14 cellular contexts compared by ENCODE assay signal in the genomic region with DNA sequence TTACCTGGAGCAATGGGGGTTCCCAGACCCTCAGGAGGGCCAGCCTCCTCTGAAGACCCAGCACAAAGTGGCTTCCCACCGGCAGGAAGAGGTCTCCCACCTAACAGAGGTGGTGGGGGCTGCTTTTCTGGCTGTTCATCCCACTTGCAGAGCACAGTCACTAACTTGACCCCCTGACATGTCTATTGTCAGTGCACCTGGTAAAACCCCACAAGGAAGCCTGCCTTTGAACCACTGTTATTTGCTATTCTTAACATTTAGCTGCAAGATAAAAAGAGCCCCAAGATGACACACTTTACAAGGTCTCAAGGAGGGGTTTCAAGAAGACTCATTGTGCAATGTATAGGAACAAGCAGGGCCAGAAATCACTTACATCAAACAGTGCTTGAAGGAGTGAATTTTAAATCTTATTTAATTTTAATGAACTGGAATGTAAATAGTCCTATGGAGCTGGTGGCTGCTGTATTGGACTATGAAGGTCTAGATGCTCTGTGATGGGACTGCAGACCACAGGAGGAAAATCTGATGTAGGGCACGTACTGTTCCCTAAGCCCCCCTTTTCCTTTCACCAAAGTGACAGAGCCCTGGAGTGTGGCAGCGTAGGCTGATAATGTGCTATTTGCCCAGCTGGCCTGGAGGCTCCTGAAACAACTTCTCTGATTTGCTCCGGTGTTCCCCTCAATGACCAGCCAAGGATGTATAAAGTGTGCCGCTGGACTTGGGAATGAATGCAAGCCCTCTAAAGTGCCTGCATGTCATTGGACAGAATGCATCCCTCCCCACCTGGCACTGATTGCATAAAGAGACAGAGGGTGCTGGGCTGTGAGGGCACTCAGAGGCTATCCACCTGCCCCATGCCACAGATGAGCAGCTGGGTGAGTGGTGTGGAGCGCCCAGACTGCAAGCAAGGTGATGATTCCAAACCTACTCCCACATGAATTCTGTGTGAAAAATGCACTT.
DNase-seq lines count a peak whose midpoint lies in the region; ATAC-seq and TF ChIP-seq lines count a peak whose summit lies in the region.
"Had no signal": no experiment of that assay in that cellular context is flagged by ENCODE, and none has a peak within 500 bp of the region (broad histone marks: within the 10 kb centered on the region; RNA-seq: fewer than 3 reads in every experiment).

No MANE protein-coding gene starts in this region.

- no peaks in the 10 kb centered on the region for H3K9me3 ChIP-seq in KOPT-K1 (ENCODE audit: insufficient read depth, low read length, poor library complexity, severe bottlenecking)
- no peaks in the 10 kb centered on the region for H3K9me3 ChIP-seq in ascending aorta
- no peaks in the 10 kb centered on the region for H3K9me3 ChIP-seq in thoracic aorta
- H3K9me3 ChIP-seq: breast epithelium, tibial nerve had no signal

- TF ChIP-seq CTCF in ascending aorta (IDR thresholded peaks at IDR 0.05): no peak
- no peak for TF ChIP-seq CTCF in thoracic aorta (IDR thresholded peaks at IDR 0.05)

- peaks cover 0 to 2% of the 10 kb centered on the region in 2 donors for H3K4me1 ChIP-seq in ascending aorta
- peaks cover 0 to 7% of the 10 kb centered on the region in 2 donors for H3K4me1 ChIP-seq in thoracic aorta (ENCODE audit: control insufficient read depth in 1 of 2, low read depth in 2 of 2)
- H3K4me1 ChIP-seq: breast epithelium, tibial nerve had no signal

- ATAC-seq in activated T-cell treated with anti-CD3 and anti-CD28 coated beads, Interleukin-2, amount 50 U/mL, for 72 hours (replicated peaks in 1 of 2): peak; percentile 8 to 31
- ATAC-seq in thoracic aorta (ENCODE audit: insufficient number of reproducible peaks, low FRiP score, low read depth): no peak
- ATAC-seq in GM18519 (IDR thresholded peaks at IDR 0.05; ENCODE audit: low FRiP score, unreplicated experiment): no peak
- no peak for ATAC-seq in GM18867 (IDR thresholded peaks at IDR 0.05; ENCODE audit: unreplicated experiment)
- ATAC-seq in GM18505 (IDR thresholded peaks at IDR 0.05; ENCODE audit: unreplicated experiment): no peak
- ATAC-seq: naive thymus-derived CD8-positive, alpha-beta T cell had no signal

- DNase-seq in activated T-cell treated with anti-CD3 and anti-CD28 coated beads, Interleukin-2, amount 50 U/mL, for 72 hours: no peak
- DNase-seq in activated T-cell treated with anti-CD3 and anti-CD28 coated beads, Interleukin-2, amount 50 U/mL, for 24 hours: no peak
- no peak for DNase-seq in ascending aorta (ENCODE audit: low spot score in 2 of 2)
- no peak for DNase-seq in thoracic aorta (ENCODE audit: low spot score)
- DNase-seq: GOT3; naive thymus-derived CD8-positive, alpha-beta T cell; NCI-H1092 had no signal

- H3K4me1 Mint-ChIP-seq in activated T-cell treated with anti-CD3 and anti-CD28 coated beads, Interleukin-2, amount 50 U/mL, for 72 hours (ENCODE audit: low read depth): peaks cover 66% of the 10 kb centered on the region
- H3K4me1 Mint-ChIP-seq in activated T-cell treated with anti-CD3 and anti-CD28 coated beads, Interleukin-2, amount 50 U/mL, for 24 hours (ENCODE audit: low read depth): peaks cover 26% of the 10 kb centered on the region

- no peaks in the 10 kb centered on the region for H3K27me3 ChIP-seq in ascending aorta
- H3K27me3 ChIP-seq in thoracic aorta (replicated peaks; ENCODE audit: insufficient read depth): no peaks in the 10 kb centered on the region
- H3K27me3 ChIP-seq: breast epithelium, tibial nerve had no signal

- no peak for TF ChIP-seq POLR2A in GM18505 (IDR thresholded peaks at IDR 0.05; ENCODE audit: borderline replicate concordance, extremely low read depth, insufficient read depth, insufficient read length)

- H3K27me3 Mint-ChIP-seq in activated T-cell treated with anti-CD3 and anti-CD28 coated beads, Interleukin-2, amount 50 U/mL, for 72 hours (ENCODE audit: low read depth): peaks cover 17% of the 10 kb centered on the region
- peaks cover 47% of the 10 kb centered on the region for H3K27me3 Mint-ChIP-seq in activated T-cell treated with anti-CD3 and anti-CD28 coated beads, Interleukin-2, amount 50 U/mL, for 24 hours

- peak overlapping the region; percentile 92 for H3K27ac Mint-ChIP-seq in activated T-cell treated with anti-CD3 and anti-CD28 coated beads, Interleukin-2, amount 50 U/mL, for 72 hours
- no peak overlapping the region for H3K27ac Mint-ChIP-seq in activated T-cell treated with anti-CD3 and anti-CD28 coated beads, Interleukin-2, amount 50 U/mL, for 24 hours

- peak overlapping the region; percentile 98 for H3K27ac ChIP-seq in KOPT-K1 (ENCODE audit: low read depth, low read length, poor library complexity, severe bottlenecking)
- peak overlapping the region; percentile 11 to 36 for H3K27ac ChIP-seq in ascending aorta
- peak overlapping the region; percentile 18 to 42 for H3K27ac ChIP-seq in thoracic aorta
- H3K27ac ChIP-seq: breast epithelium, SK-N-MC, tibial nerve had no signal

- H3K4me3 Mint-ChIP-seq in activated T-cell treated with anti-CD3 and anti-CD28 coated beads, Interleukin-2, amount 50 U/mL, for 72 hours: peak overlapping the region; percentile 36 to 55
- no peak overlapping the region for H3K4me3 Mint-ChIP-seq in activated T-cell treated with anti-CD3 and anti-CD28 coated beads, Interleukin-2, amount 50 U/mL, for 24 hours

- H3K36me3 ChIP-seq in KOPT-K1 (ENCODE audit: insufficient read depth, low read length): no peaks in the 10 kb centered on the region
- H3K36me3 ChIP-seq in ascending aorta: peaks cover 4 to 34% of the 10 kb centered on the region in 2 donors
- peaks cover 18% of the 10 kb centered on the region for H3K36me3 ChIP-seq in thoracic aorta
- H3K36me3 ChIP-seq: breast epithelium, tibial nerve had no signal

- H3K9me3 Mint-ChIP-seq in activated T-cell treated with anti-CD3 and anti-CD28 coated beads, Interleukin-2, amount 50 U/mL, for 72 hours: no peaks in the 10 kb centered on the region
- H3K9me3 Mint-ChIP-seq in activated T-cell treated with anti-CD3 and anti-CD28 coated beads, Interleukin-2, amount 50 U/mL, for 24 hours: no peaks in the 10 kb centered on the region
- H3K9me3 Mint-ChIP-seq: naive thymus-derived CD8-positive, alpha-beta T cell had no signal

- H3K4me3 ChIP-seq in ascending aorta: no peak overlapping the region
- no peak overlapping the region for H3K4me3 ChIP-seq in thoracic aorta
- H3K4me3 ChIP-seq: breast epithelium, SK-N-MC, tibial nerve had no signal

- intact Hi-C loops in ascending aorta (cut with DNase I): no loop called here

- H3K36me3 Mint-ChIP-seq in activated T-cell treated with anti-CD3 and anti-CD28 coated beads, Interleukin-2, amount 50 U/mL, for 72 hours (ENCODE audit: insufficient read depth in 2 of 2): peaks cover 0 to 5% of the 10 kb centered on the region in 2 donors
- no peaks in the 10 kb centered on the region for H3K36me3 Mint-ChIP-seq in activated T-cell treated with anti-CD3 and anti-CD28 coated beads, Interleukin-2, amount 50 U/mL, for 24 hours (ENCODE audit: low read depth)
- H3K36me3 Mint-ChIP-seq: naive thymus-derived CD8-positive, alpha-beta T cell had no signal

Comparison
In these comparisons a context has a peak if more than half of its experiments do, and no peak if none do; other contexts are left out.
1. ATAC-seq: peak in activated T-cell treated with anti-CD3 and anti-CD28 coated beads, Interleukin-2, amount 50 U/mL, for 72 hours (2 of 2); none in thoracic aorta (single experiment), GM18519 (single experiment), GM18867 (single experiment) and GM18505 (single experiment).
2. H3K27ac ChIP-seq: peak in every context shown above with its lines; median percentile 98 in KOPT-K1; 30 in thoracic aorta; 24 in ascending aorta.